In genomic region chr14:93090826-93091583, GRCh38 we compare ENCODE assay signal across 10 cellular contexts. TPM values are rescaled to one million over a fixed set of nuclear protein-coding genes. Genes with fewer than 3 reads are reported as not detected.
DNase-seq lines count a peak whose midpoint lies in the region; ATAC-seq and TF ChIP-seq lines count a peak whose summit lies in the region.
"Had no signal": no experiment of that assay in that cellular context is flagged by ENCODE, and none has a peak within 500 bp of the region (broad histone marks: within the 10 kb centered on the region; RNA-seq: fewer than 3 reads in every experiment).

No MANE protein-coding gene starts in this region.

- H3K36me3 Mint-ChIP-seq in CD4-positive, alpha-beta memory T cell, result peaks cover 0 to under 1% of the 10 kb centered on the region in 2 donors
- H3K36me3 Mint-ChIP-seq in neural progenitor cell, result no peaks in the 10 kb centered on the region

- H3F3A ChIP-seq in neural progenitor cell (ENCODE audit: low read depth), result peaks cover 5% of the 10 kb centered on the region

- TF ChIP-seq CTCF in neural progenitor cell (IDR thresholded peaks at IDR 0.05) (no peak), gastrocnemius medialis (IDR thresholded peaks at IDR 0.05 in 4 of 5, conservative IDR thresholded peaks at IDR 0.05 in 1 of 5) (no peak)

- CTCF ChIA-PET in CD4-positive, alpha-beta memory T cell (lab: Charles Lee; ENCODE audit: partially characterized antibody), result interaction anchor here (0.9 to 2.9 kb wide), 3 partner anchors 20 to 48 kb away, joined by 3 to 10 read pairs (median 5); no protein-coding TSS in a partner anchor

- no peak overlapping the region for H3K4me3 ChIP-seq in CD4-positive, alpha-beta memory T cell (ENCODE audit: low read length in 2 of 2)
- H3K4me3 ChIP-seq in neural progenitor cell (no peak overlapping the region), gastrocnemius medialis (no peak overlapping the region)

- no peak overlapping the region for H3K4me2 ChIP-seq in neural progenitor cell

- in situ Hi-C loops in gastrocnemius medialis (cut with MboI; ENCODE audit: low sequenced_read_pairs in 4 of 4), result no loop called here

- H3K4me1 Mint-ChIP-seq in CD4-positive, alpha-beta memory T cell, result peaks cover 13 to 34% (median 16%) of the 10 kb centered on the region in 4 donors
- peaks cover 25% of the 10 kb centered on the region for H3K4me1 Mint-ChIP-seq in neural progenitor cell

- DNase-seq in CD4-positive, alpha-beta memory T cell, result no peak
- peak; percentile 57 for DNase-seq in NCI-H226
- DNase-seq in epithelial cell of prostate (ENCODE audit: low read depth, low spot score), result no peak
- no peak for DNase-seq in neural progenitor cell (ENCODE audit: low spot score)
- DNase-seq in RKO (ENCODE audit: low spot score), result no peak
- DNase-seq in MV-4-11 (lab: John Stamatoyannopoulos, UW), result no peak
- no peak for DNase-seq in gastrocnemius medialis
- DNase-seq: WERI-Rb-1 had no signal

- peaks cover 65% of the 10 kb centered on the region for H3K79me2 ChIP-seq in neural progenitor cell (ENCODE audit: low read depth)

- no peak for ATAC-seq in GM19328 (IDR thresholded peaks at IDR 0.05; ENCODE audit: unreplicated experiment)
- ATAC-seq in gastrocnemius medialis, result no peak

- no peak overlapping the region for H3K4me3 Mint-ChIP-seq in CD4-positive, alpha-beta memory T cell
- H3K4me3 Mint-ChIP-seq in neural progenitor cell, result no peak overlapping the region
- H3K4me3 Mint-ChIP-seq: neural crest cell had no signal

- H3K27ac Mint-ChIP-seq in CD4-positive, alpha-beta memory T cell, result peak overlapping the region in 5 of 7 donors; percentile 22 to 72 (median 46)
- H3K27ac Mint-ChIP-seq in neural progenitor cell, result no peak overlapping the region

- no peaks in the 10 kb centered on the region for H3K27me3 Mint-ChIP-seq in CD4-positive, alpha-beta memory T cell
- H3K27me3 Mint-ChIP-seq in neural progenitor cell (ENCODE audit: insufficient read depth, low read depth), result peaks cover 3% of the 10 kb centered on the region

- no peak for TF ChIP-seq POLR2A in gastrocnemius medialis (IDR thresholded peaks at IDR 0.05)

- H3K4me1 ChIP-seq in CD4-positive, alpha-beta memory T cell (ENCODE audit: insufficient read depth, low read length), result no peaks in the 10 kb centered on the region
- peaks cover 16% of the 10 kb centered on the region for H3K4me1 ChIP-seq in neural progenitor cell
- peaks cover 0 to 25% of the 10 kb centered on the region in 2 donors for H3K4me1 ChIP-seq in gastrocnemius medialis

- H4K20me1 ChIP-seq in neural progenitor cell (ENCODE audit: low read depth), result peaks cover 62% of the 10 kb centered on the region

- H3K27me3 ChIP-seq in CD4-positive, alpha-beta memory T cell (ENCODE audit: insufficient read depth, low read length), result no peaks in the 10 kb centered on the region
- H3K27me3 ChIP-seq in neural progenitor cell, result no peaks in the 10 kb centered on the region
- no peaks in the 10 kb centered on the region for H3K27me3 ChIP-seq in gastrocnemius medialis

- POLR2A ChIA-PET in CD4-positive, alpha-beta memory T cell (lab: Charles Lee; ENCODE audit: partially characterized antibody), result no interaction called here

- H3K36me3 ChIP-seq in CD4-positive, alpha-beta memory T cell (ENCODE audit: insufficient read depth, low read length), result no peaks in the 10 kb centered on the region
- H3K36me3 ChIP-seq in neural progenitor cell (no peaks in the 10 kb centered on the region), gastrocnemius medialis (no peaks in the 10 kb centered on the region)
- H3K36me3 ChIP-seq: WERI-Rb-1 had no signal

- H3K9me3 Mint-ChIP-seq in CD4-positive, alpha-beta memory T cell, result no peaks in the 10 kb centered on the region
- H3K9me3 Mint-ChIP-seq in neural progenitor cell, result peaks cover 3% of the 10 kb centered on the region
- H3K9me3 Mint-ChIP-seq: neural crest cell had no signal

- intact Hi-C loops in CD4-positive, alpha-beta memory T cell (cut with micrococcal nuclease), result no loop called here
- intact Hi-C loops in gastrocnemius medialis (cut with DNase I; ENCODE audit: low total_unique reads), result no loop called here

- no peak overlapping the region for H3K27ac ChIP-seq in CD4-positive, alpha-beta memory T cell (ENCODE audit: low read depth, low read length)
- H3K27ac ChIP-seq in epithelial cell of prostate, result peak overlapping the region; percentile 7
- H3K27ac ChIP-seq in neural progenitor cell, result peak overlapping the region; percentile 46
- no peak overlapping the region for H3K27ac ChIP-seq in gastrocnemius medialis

- no peak overlapping the region for H2AFZ ChIP-seq in neural progenitor cell (replicated peaks)

- H3K9ac ChIP-seq in neural progenitor cell, result no peak overlapping the region

- no peaks in the 10 kb centered on the region for H3K9me3 ChIP-seq in CD4-positive, alpha-beta memory T cell (ENCODE audit: control insufficient read depth in 1 of 2, low read length in 2 of 2)
- H3K9me3 ChIP-seq in neural progenitor cell (ENCODE audit: low read depth) (no peaks in the 10 kb centered on the region), gastrocnemius medialis (no peaks in the 10 kb centered on the region)

RNA-seq across cellular contexts. Expression of gene ITPK1, which starts 24.7 kb away (rescaled TPM):
- 10 to 100 TPM; 26.8 to 30.0 TPM for total RNA-seq in CD4-positive, alpha-beta memory T cell
- 10 to 100 TPM; 12.5 to 26.9 TPM for polyA plus RNA-seq in CD4-positive, alpha-beta memory T cell
- total RNA-seq in neural progenitor cell (ENCODE audit: low replicate concordance), result 25.8 and 34.6 TPM in 2 replicates
- total RNA-seq in gastrocnemius medialis, result 10 to 100 TPM; 49.7 to 80.1 (median 53.6) TPM

Comparison
In these comparisons a context has a peak if more than half of its experiments do, and no peak if none do; other contexts are left out.
1. H3K27ac ChIP-seq: peak in epithelial cell of prostate (single experiment) and neural progenitor cell (single experiment); none in CD4-positive, alpha-beta memory T cell (single experiment) and gastrocnemius medialis (0 of 4).